In the genomic region with DNA sequence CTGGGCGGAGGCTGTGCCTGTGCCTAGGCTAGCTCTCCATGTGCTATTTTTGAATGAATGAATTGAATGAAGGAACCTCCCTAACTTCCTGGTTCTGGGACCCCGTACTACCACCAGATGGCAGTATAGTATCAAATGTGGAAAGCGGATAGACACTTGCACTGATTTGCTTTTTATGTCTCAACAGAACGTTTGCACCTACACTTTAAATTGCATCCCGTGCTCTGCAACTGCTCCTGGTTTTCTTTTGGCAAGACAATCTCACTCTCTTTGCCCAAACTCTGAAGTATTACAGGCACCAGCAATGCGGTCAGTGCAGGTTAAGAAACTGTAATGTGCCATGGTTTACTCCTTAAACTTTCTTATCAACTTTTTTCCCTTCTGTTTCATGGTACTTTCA, we compare ENCODE assay signal across 9 cellular contexts. TPM values are rescaled to one million over a fixed set of nuclear protein-coding genes. Genes with fewer than 3 reads are reported as not detected.
DNase-seq lines count a peak whose midpoint lies in the region; ATAC-seq and TF ChIP-seq lines count a peak whose summit lies in the region.
"Had no signal": no experiment of that assay in that cellular context is flagged by ENCODE, and none has a peak within 500 bp of the region (broad histone marks: within the 10 kb centered on the region; RNA-seq: fewer than 3 reads in every experiment).

No MANE protein-coding gene starts in this region.

- peak; percentile 94 for TF ChIP-seq CTCF in parathyroid adenoma (IDR thresholded peaks at IDR 0.05)

- POLR2A ChIA-PET in CD4-positive, alpha-beta memory T cell (lab: Charles Lee; ENCODE audit: partially characterized antibody): no interaction called here

- H3K79me2 ChIP-seq in parathyroid adenoma: no peaks in the 10 kb centered on the region

- H3K27ac ChIP-seq in CD4-positive, alpha-beta memory T cell (ENCODE audit: low read depth, low read length): no peak overlapping the region
- H3K27ac ChIP-seq in parathyroid adenoma: no peak overlapping the region
- H3K27ac ChIP-seq: skin epidermis had no signal

- H3K4me1 ChIP-seq in CD4-positive, alpha-beta memory T cell (ENCODE audit: insufficient read depth, low read length): peaks cover 13% of the 10 kb centered on the region
- no peaks in the 10 kb centered on the region for H3K4me1 ChIP-seq in parathyroid adenoma

- H3K4me3 Mint-ChIP-seq in CD4-positive, alpha-beta memory T cell: no peak overlapping the region
- no peak overlapping the region for H3K4me3 Mint-ChIP-seq in activated T-cell treated with anti-CD3 and anti-CD28 coated beads, Interleukin-2, amount 50 U/mL, for 72 hours

- H2AFZ ChIP-seq in parathyroid adenoma: no peak overlapping the region

- DNase-seq in CD4-positive, alpha-beta memory T cell: peak in 4 of 5 donors; percentile 53 to 69 (median 62)
- peak; percentile 23 to 51 for DNase-seq in NCI-H526 (lab: John Stamatoyannopoulos, UW)
- peak; percentile 28 to 54 for DNase-seq in activated T-cell treated with anti-CD3 and anti-CD28 coated beads, Interleukin-2, amount 50 U/mL, for 72 hours
- DNase-seq in glomerular visceral epithelial cell (ENCODE audit: extremely low spot score): peak; percentile 60
- DNase-seq in GF-D8 (lab: John Stamatoyannopoulos, UW): no peak

- ATAC-seq in GM18519 (IDR thresholded peaks at IDR 0.05; ENCODE audit: low FRiP score, unreplicated experiment) (peak; percentile 85), HG03280 (IDR thresholded peaks at IDR 0.05; ENCODE audit: unreplicated experiment) (peak; percentile 71)
- ATAC-seq in activated T-cell treated with anti-CD3 and anti-CD28 coated beads, Interleukin-2, amount 50 U/mL, for 72 hours (replicated peaks in 1 of 2): peak; percentile 57 to 61

- intact Hi-C loops in CD4-positive, alpha-beta memory T cell (cut with micrococcal nuclease): loop anchor here (2.0 to 5.0 kb wide), 3 partner anchors 147 to 1862 kb away; no protein-coding TSS in a partner anchor

- no peak overlapping the region for H3K4me2 ChIP-seq in parathyroid adenoma (ENCODE audit: low read length)

- H3K9me3 ChIP-seq in CD4-positive, alpha-beta memory T cell (ENCODE audit: control insufficient read depth in 1 of 2, low read length in 2 of 2): no peaks in the 10 kb centered on the region
- no peaks in the 10 kb centered on the region for H3K9me3 ChIP-seq in parathyroid adenoma (ENCODE audit: control insufficient read depth, low read length)

- H3K27ac Mint-ChIP-seq in CD4-positive, alpha-beta memory T cell: no peak overlapping the region
- no peak overlapping the region for H3K27ac Mint-ChIP-seq in activated T-cell treated with anti-CD3 and anti-CD28 coated beads, Interleukin-2, amount 50 U/mL, for 72 hours

- H3K36me3 ChIP-seq in CD4-positive, alpha-beta memory T cell (ENCODE audit: insufficient read depth, low read length): no peaks in the 10 kb centered on the region
- no peaks in the 10 kb centered on the region for H3K36me3 ChIP-seq in parathyroid adenoma (ENCODE audit: control insufficient read depth, insufficient read depth, low read length)

- H3K9me3 Mint-ChIP-seq in CD4-positive, alpha-beta memory T cell: no peaks in the 10 kb centered on the region
- no peaks in the 10 kb centered on the region for H3K9me3 Mint-ChIP-seq in activated T-cell treated with anti-CD3 and anti-CD28 coated beads, Interleukin-2, amount 50 U/mL, for 72 hours

- H3K9ac ChIP-seq in parathyroid adenoma: no peak overlapping the region

- CTCF ChIA-PET in CD4-positive, alpha-beta memory T cell (lab: Charles Lee; ENCODE audit: partially characterized antibody): interaction anchor here (0.6 to 2.2 kb wide), 14 partner anchors 9 to 486 kb away, joined by 3 to 13 read pairs (median 4); no protein-coding TSS in a partner anchor

- no peak overlapping the region for H3K4me3 ChIP-seq in CD4-positive, alpha-beta memory T cell (ENCODE audit: low read length in 2 of 2)
- H3K4me3 ChIP-seq in parathyroid adenoma (ENCODE audit: low read depth, low read length): no peak overlapping the region
- H3K4me3 ChIP-seq: skin epidermis had no signal

- H3K27me3 ChIP-seq in CD4-positive, alpha-beta memory T cell (ENCODE audit: insufficient read depth, low read length): peaks cover 22% of the 10 kb centered on the region
- H3K27me3 ChIP-seq in parathyroid adenoma (ENCODE audit: control insufficient read depth, insufficient read depth, low read length): no peaks in the 10 kb centered on the region

- no peaks in the 10 kb centered on the region for H3K36me3 Mint-ChIP-seq in CD4-positive, alpha-beta memory T cell
- no peaks in the 10 kb centered on the region for H3K36me3 Mint-ChIP-seq in activated T-cell treated with anti-CD3 and anti-CD28 coated beads, Interleukin-2, amount 50 U/mL, for 72 hours (ENCODE audit: insufficient read depth in 2 of 2)

- H3K27me3 Mint-ChIP-seq in CD4-positive, alpha-beta memory T cell: peaks cover 20 to 22% of the 10 kb centered on the region in 2 donors
- H3K27me3 Mint-ChIP-seq in activated T-cell treated with anti-CD3 and anti-CD28 coated beads, Interleukin-2, amount 50 U/mL, for 72 hours (ENCODE audit: low read depth): peaks cover 34% of the 10 kb centered on the region

- peaks cover 8 to 31% (median 9%) of the 10 kb centered on the region in 4 donors for H3K4me1 Mint-ChIP-seq in CD4-positive, alpha-beta memory T cell
- H3K4me1 Mint-ChIP-seq in activated T-cell treated with anti-CD3 and anti-CD28 coated beads, Interleukin-2, amount 50 U/mL, for 72 hours (ENCODE audit: low read depth): peaks cover 10% of the 10 kb centered on the region

RNA-seq across cellular contexts. Expression of a gene that starts 6.5 kb away (rescaled TPM):
- total RNA-seq in CD4-positive, alpha-beta memory T cell: 1 to 10 TPM in 1 of 2 experiments, under 1 TPM in 1; 0.93 to 1.2 TPM
- not detected for polyA plus RNA-seq in CD4-positive, alpha-beta memory T cell
- total RNA-seq in activated T-cell treated with anti-CD3 and anti-CD28 coated beads, Interleukin-2, amount 50 U/mL, for 72 hours: under 1 TPM; 0.35 to 0.50 TPM

RNA-seq across cellular contexts. Expression of a gene that starts 30.4 kb away (rescaled TPM):
- total RNA-seq in CD4-positive, alpha-beta memory T cell: under 1 TPM in 1 of 2 experiments, not detected in 1; 0.20 TPM
- not detected for polyA plus RNA-seq in CD4-positive, alpha-beta memory T cell
- not detected for total RNA-seq in activated T-cell treated with anti-CD3 and anti-CD28 coated beads, Interleukin-2, amount 50 U/mL, for 72 hours
